Comparison of ENCODE assay signal across 2 cellular contexts in the genomic region with DNA sequence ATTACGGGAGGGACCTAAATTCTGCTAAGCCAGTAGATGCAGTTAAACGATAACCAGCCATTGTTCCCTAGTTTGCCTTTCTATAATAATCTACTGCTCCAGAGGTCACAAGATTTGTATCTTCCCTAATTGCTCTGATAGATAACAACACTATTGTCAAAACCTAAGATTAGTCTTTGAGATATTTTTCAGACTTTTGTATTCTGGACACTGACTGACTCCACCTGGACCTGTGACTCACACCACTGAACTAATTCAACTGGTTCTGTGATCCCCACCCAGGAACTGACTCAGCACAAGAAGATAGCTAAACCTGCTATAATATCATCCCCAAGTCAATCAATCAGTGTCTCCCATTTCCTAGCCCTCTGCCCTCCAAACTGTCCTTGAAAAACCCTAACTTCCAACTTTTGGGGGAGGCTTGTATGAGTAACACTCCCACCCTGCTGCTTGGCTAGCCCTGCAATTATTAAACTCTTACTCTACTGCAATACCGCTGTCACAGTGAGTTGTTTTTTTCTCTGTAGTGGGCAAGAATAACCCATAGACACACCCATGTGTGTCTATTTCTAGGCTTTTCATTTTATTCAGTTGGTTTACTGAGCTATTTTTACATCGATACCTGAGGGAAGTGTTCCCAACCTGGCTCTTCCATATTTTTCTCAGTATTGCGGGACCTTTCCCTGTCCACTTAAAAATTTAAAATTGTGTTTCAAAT.
TF ChIP-seq lines count a peak whose summit lies in the region.

No MANE protein-coding gene starts in this region.

TF ChIP-seq in A549, 52 proteins besides CTCF, POLR2A, EP300 and RAD21 (continued from another document):
- TF ChIP-seq HMGXB4 (CRISPR knock-in tag; IDR thresholded peaks at IDR 0.05; ENCODE audit: borderline replicate concordance) (no peak), RFX5 (IDR thresholded peaks at IDR 0.05) (no peak), HOXB13 (CRISPR knock-in tag; IDR thresholded peaks at IDR 0.05; ENCODE audit: low read depth) (no peak), RARB (CRISPR knock-in tag; IDR thresholded peaks at IDR 0.05) (no peak), CBX2 (IDR thresholded peaks at IDR 0.05; ENCODE audit: borderline replicate concordance, low read depth) (no peak), MYC (IDR thresholded peaks at IDR 0.05; ENCODE audit: borderline replicate concordance, low read length) (no peak), EHMT2 (IDR thresholded peaks at IDR 0.05; ENCODE audit: low read depth) (no peak), HOXB5 (CRISPR knock-in tag; IDR thresholded peaks at IDR 0.05) (no peak), CHD2 (IDR thresholded peaks at IDR 0.05; ENCODE audit: low read length, partially characterized antibody) (no peak), ZFP36 (IDR thresholded peaks at IDR 0.05; ENCODE audit: borderline replicate concordance, partially characterized antibody) (no peak), NPAS2 (CRISPR knock-in tag; IDR thresholded peaks at IDR 0.05; ENCODE audit: borderline replicate concordance) (no peak), RCOR1 (IDR thresholded peaks at IDR 0.05; ENCODE audit: low read depth, low read length) (no peak), BCL3 (IDR thresholded peaks at IDR 0.05) (no peak), TFCP2L1 (CRISPR knock-in tag; IDR thresholded peaks at IDR 0.05) (no peak)
TF ChIP-seq in A549: peak in this region for 0.

TF ChIP-seq in HCT116, 20 proteins besides CTCF, POLR2A, EP300 and RAD21 (continued from another document):
- TF ChIP-seq REST (IDR thresholded peaks at IDR 0.05; ENCODE audit: low read depth) (no peak), POLR2AphosphoS5 (IDR thresholded peaks at IDR 0.05; ENCODE audit: low read depth, low read length) (peak; percentile 35; the same call in 1 of the 2 replicates), ZNF274 (IDR thresholded peaks at IDR 0.05; ENCODE audit: low read depth, low read length) (no peak), CBX3 (IDR thresholded peaks at IDR 0.05; ENCODE audit: low read depth) (peak; percentile 62), TCF7L2 (IDR thresholded peaks at IDR 0.05; ENCODE audit: borderline replicate concordance, extremely low read depth, insufficient read depth, insufficient read length) (no peak), FOSL1 (IDR thresholded peaks at IDR 0.05; ENCODE audit: low read depth) (peak; percentile 93), SRF (IDR thresholded peaks at IDR 0.05; ENCODE audit: low read depth) (peak; percentile 41; the same call in 1 of the 2 replicates), SP1 (IDR thresholded peaks at IDR 0.05; ENCODE audit: low read depth) (peak; percentile 90), JUND (IDR thresholded peaks at IDR 0.05) (peak; percentile 91), SIN3A (IDR thresholded peaks at IDR 0.05; ENCODE audit: low read depth) (peak; percentile 54; the same call in 1 of the 2 replicates), EGR1 (IDR thresholded peaks at IDR 0.05; ENCODE audit: low read depth) (no peak), ZFX (IDR thresholded peaks at IDR 0.05) (no peak), CEBPB (IDR thresholded peaks at IDR 0.05; ENCODE audit: low read depth) (peak; percentile 48)
- TF ChIP-seq, protein P1, sequence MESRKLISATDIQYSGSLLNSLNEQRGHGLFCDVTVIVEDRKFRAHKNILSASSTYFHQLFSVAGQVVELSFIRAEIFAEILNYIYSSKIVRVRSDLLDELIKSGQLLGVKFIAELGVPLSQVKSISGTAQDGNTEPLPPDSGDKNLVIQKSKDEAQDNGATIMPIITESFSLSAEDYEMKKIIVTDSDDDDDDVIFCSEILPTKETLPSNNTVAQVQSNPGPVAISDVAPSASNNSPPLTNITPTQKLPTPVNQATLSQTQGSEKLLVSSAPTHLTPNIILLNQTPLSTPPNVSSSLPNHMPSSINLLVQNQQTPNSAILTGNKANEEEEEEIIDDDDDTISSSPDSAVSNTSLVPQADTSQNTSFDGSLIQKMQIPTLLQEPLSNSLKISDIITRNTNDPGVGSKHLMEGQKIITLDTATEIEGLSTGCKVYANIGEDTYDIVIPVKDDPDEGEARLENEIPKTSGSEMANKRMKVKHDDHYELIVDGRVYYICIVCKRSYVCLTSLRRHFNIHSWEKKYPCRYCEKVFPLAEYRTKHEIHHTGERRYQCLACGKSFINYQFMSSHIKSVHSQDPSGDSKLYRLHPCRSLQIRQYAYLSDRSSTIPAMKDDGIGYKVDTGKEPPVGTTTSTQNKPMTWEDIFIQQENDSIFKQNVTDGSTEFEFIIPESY (IDR thresholded peaks at IDR 0.05; ENCODE audit: extremely low read depth, insufficient replicate concordance, low read length), result no peak
- TF ChIP-seq, protein P2, sequence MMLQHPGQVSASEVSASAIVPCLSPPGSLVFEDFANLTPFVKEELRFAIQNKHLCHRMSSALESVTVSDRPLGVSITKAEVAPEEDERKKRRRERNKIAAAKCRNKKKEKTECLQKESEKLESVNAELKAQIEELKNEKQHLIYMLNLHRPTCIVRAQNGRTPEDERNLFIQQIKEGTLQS (IDR thresholded peaks at IDR 0.05), result no peak; the same call in 1 of the 2 replicates
